In genomic region chr7:39854616-39855324, GRCh38 we compare ENCODE assay signal across 7 cellular contexts.
DNase-seq lines count a peak whose midpoint lies in the region; ATAC-seq and TF ChIP-seq lines count a peak whose summit lies in the region.
"Not testable (repeated sequence)": the region's sequence is repeated elsewhere in the genome, so short reads cannot be mapped to it uniquely, and the experiment has no call there.

No MANE protein-coding gene starts in this region.

- not testable (repeated sequence) for H3K4me1 Mint-ChIP-seq in activated CD4-positive, alpha-beta T cell treated with anti-CD3 and anti-CD28 coated beads, Interleukin-2, amount 10 ng/mL, durations not matched to agents 24 days and 14 days

- H3K4me3 ChIP-seq in breast epithelium (peak overlapping the region; percentile 32 to 58 (median 46)), iPS-18a (ENCODE audit: low read length) (peak overlapping the region; percentile 47)

- DNase-seq in activated CD4-positive, alpha-beta T cell treated with anti-CD3 and anti-CD28 coated beads, Interleukin-2, amount 10 ng/mL, durations not matched to agents 24 days and 14 days; breast epithelium (ENCODE audit: low spot score in 2 of 2); sciatic nerve (ENCODE audit: low spot score): not testable (repeated sequence)

- H3K27ac Mint-ChIP-seq in activated CD4-positive, alpha-beta T cell treated with anti-CD3 and anti-CD28 coated beads, Interleukin-2, amount 10 ng/mL, durations not matched to agents 24 days and 14 days: not testable (repeated sequence)

- not testable (repeated sequence) for H3K4me1 ChIP-seq in breast epithelium; iPS-18a (ENCODE audit: control insufficient read depth, low read depth, low read length)

- H3K9me3 ChIP-seq in breast epithelium; iPS-18a (ENCODE audit: control insufficient read depth, low read depth, low read length): not testable (repeated sequence)

- not testable (repeated sequence) for H3K27ac ChIP-seq in breast epithelium; iPS-18a (ENCODE audit: low read length)

- intact Hi-C loops in activated CD4-positive, alpha-beta T cell treated with anti-CD3 and anti-CD28 coated beads, Interleukin-2, amount 10 ng/mL, durations not matched to agents 24 days and 14 days (cut with micrococcal nuclease); breast epithelium (cut with DNase I; ENCODE audit: low total_unique reads); sciatic nerve (cut with DNase I): not testable (repeated sequence)

- H3K9ac ChIP-seq in iPS-18a (ENCODE audit: low read length): not testable (repeated sequence)

- not testable (repeated sequence) for H3K36me3 ChIP-seq in breast epithelium; iPS-18a (ENCODE audit: control insufficient read depth, low read depth, low read length)

- H3K27me3 ChIP-seq in breast epithelium: not testable (repeated sequence)
- H3K27me3 ChIP-seq in iPS-18a (ENCODE audit: control insufficient read depth, insufficient read depth, low read length): peaks cover 23% of the 10 kb centered on the region

- not testable (repeated sequence) for H3K9me3 Mint-ChIP-seq in activated CD4-positive, alpha-beta T cell treated with anti-CD3 and anti-CD28 coated beads, Interleukin-2, amount 10 ng/mL, durations not matched to agents 24 days and 14 days

- peaks cover 51% of the 10 kb centered on the region for H3K27me3 Mint-ChIP-seq in activated CD4-positive, alpha-beta T cell treated with anti-CD3 and anti-CD28 coated beads, Interleukin-2, amount 10 ng/mL, durations not matched to agents 24 days and 14 days

- TF ChIP-seq CTCF in breast epithelium (IDR thresholded peaks at IDR 0.05): not testable (repeated sequence)

- ATAC-seq in GM18868 (IDR thresholded peaks at IDR 0.05; ENCODE audit: unreplicated experiment) (peak; percentile 88), GM21825 (IDR thresholded peaks at IDR 0.05; ENCODE audit: unreplicated experiment) (peak; percentile 97), HG03439 (IDR thresholded peaks at IDR 0.05; ENCODE audit: unreplicated experiment) (peak; percentile 61), sciatic nerve (peak; percentile 83)

- H3K36me3 Mint-ChIP-seq in activated CD4-positive, alpha-beta T cell treated with anti-CD3 and anti-CD28 coated beads, Interleukin-2, amount 10 ng/mL, durations not matched to agents 24 days and 14 days (ENCODE audit: low read depth): not testable (repeated sequence)

- peak overlapping the region; percentile 77 for H3K4me3 Mint-ChIP-seq in activated CD4-positive, alpha-beta T cell treated with anti-CD3 and anti-CD28 coated beads, Interleukin-2, amount 10 ng/mL, durations not matched to agents 24 days and 14 days

- not testable (repeated sequence) for TF ChIP-seq POLR2A in breast epithelium (IDR thresholded peaks at IDR 0.05)
